ENCODE assay signal across 8 cellular contexts in genomic region chr7:44748948-44749731, GRCh38. TPM values are rescaled to one million over a fixed set of nuclear protein-coding genes. Genes with fewer than 3 reads are reported as not detected.
DNase-seq lines count a peak whose midpoint lies in the region; ATAC-seq and TF ChIP-seq lines count a peak whose summit lies in the region.

No MANE protein-coding gene starts in this region.

- peaks cover 18% of the 10 kb centered on the region in 2 donors for H3K36me3 Mint-ChIP-seq in activated naive CD4-positive, alpha-beta T cell treated with anti-CD3 and anti-CD28 coated beads, Interleukin-2, amount 50 U/mL, for 72 hours

- no peak for TF ChIP-seq EP300 in stomach (IDR thresholded peaks at IDR 0.05)

- no peak for TF ChIP-seq POLR2A in stomach (IDR thresholded peaks at IDR 0.05)

- peak overlapping the region; percentile 61 to 100 (median 97) for H3K27ac ChIP-seq in stomach

- intact Hi-C loops in stomach (cut with DNase I; ENCODE audit: low total_unique reads) = no loop called here

- TF ChIP-seq CTCF in kidney epithelial cell (IDR thresholded peaks at IDR 0.05; ENCODE audit: insufficient read depth, low read length, poor library complexity, severe bottlenecking) (no peak), stomach (IDR thresholded peaks at IDR 0.05) (no peak)

- no peaks in the 10 kb centered on the region for H3K9me3 ChIP-seq in stomach

- no peaks in the 10 kb centered on the region for H3K27me3 ChIP-seq in kidney epithelial cell (ENCODE audit: control insufficient read depth, insufficient read depth, low read length)
- no peaks in the 10 kb centered on the region for H3K27me3 ChIP-seq in stomach

- DNase-seq in ELF-1 (ENCODE audit: low read depth, low spot score) (peak; percentile 29), HK-2 (ENCODE audit: unreplicated experiment) (peak; percentile 35), kidney epithelial cell (ENCODE audit: low read depth) (no peak), stomach (no peak), GF-D8 (lab: John Stamatoyannopoulos, UW) (no peak), occipital lobe (lab: John Stamatoyannopoulos, UW) (no peak)
- no peak for DNase-seq in activated naive CD4-positive, alpha-beta T cell treated with anti-CD3 and anti-CD28 coated beads, Interleukin-2, amount 50 U/mL, for 72 hours (ENCODE audit: low spot score in 2 of 2)

- peaks cover 22 to 52% (median 35%) of the 10 kb centered on the region in 4 donors for H3K4me1 ChIP-seq in stomach

- H3K4me3 ChIP-seq in kidney epithelial cell (ENCODE audit: low read depth, low read length) (peak overlapping the region; percentile 74), stomach (peak overlapping the region; percentile 78 to 96 (median 90))

- peak; percentile 9 for ATAC-seq in GM19467 (IDR thresholded peaks at IDR 0.05; ENCODE audit: unreplicated experiment)
- ATAC-seq in activated naive CD4-positive, alpha-beta T cell treated with anti-CD3 and anti-CD28 coated beads, Interleukin-2, amount 50 U/mL, for 72 hours = peak in 1 of 2 donors; percentile 20

- no peaks in the 10 kb centered on the region for H3K9me3 Mint-ChIP-seq in activated naive CD4-positive, alpha-beta T cell treated with anti-CD3 and anti-CD28 coated beads, Interleukin-2, amount 50 U/mL, for 72 hours

- WGBS in stomach, 5 donors = 0 to 2% (median 1%) methylated on average over 4 to 60 of the region's 60 CpGs

- H3K36me3 ChIP-seq in kidney epithelial cell (ENCODE audit: control insufficient read depth, insufficient read depth, low read length) (no peaks in the 10 kb centered on the region), stomach (peaks cover 0 to 5% (median 0%) of the 10 kb centered on the region in 4 donors)

- peak overlapping the region; percentile 90 to 91 for H3K27ac Mint-ChIP-seq in activated naive CD4-positive, alpha-beta T cell treated with anti-CD3 and anti-CD28 coated beads, Interleukin-2, amount 50 U/mL, for 72 hours

RNA-seq across cellular contexts. Expression of gene ZMIZ2, which starts 0.5 kb away (rescaled TPM):
- total RNA-seq in activated naive CD4-positive, alpha-beta T cell treated with anti-CD3 and anti-CD28 coated beads, Interleukin-2, amount 50 U/mL, for 72 hours = 100 to 1,000 TPM; 124 to 176 TPM
- total RNA-seq in kidney epithelial cell = 53.0 and 67.3 TPM in 2 replicates
- total RNA-seq in stomach = 100 to 1,000 TPM in 1 of 5 donors, 10 to 100 TPM in 4; 14.5 to 108 (median 45.1) TPM
- polyA plus RNA-seq in stomach = 10 to 100 TPM; 18.0 to 32.3 (median 26.8) TPM
- 12.6 TPM for total RNA-seq in occipital lobe

RNA-seq across cellular contexts. Expression of gene PPIA, which starts 47.3 kb away (rescaled TPM):
- total RNA-seq in activated naive CD4-positive, alpha-beta T cell treated with anti-CD3 and anti-CD28 coated beads, Interleukin-2, amount 50 U/mL, for 72 hours = 1,000 to 10,000 TPM; 2,757 to 2,768 TPM
- total RNA-seq in kidney epithelial cell = 2,465 and 2,696 TPM in 2 replicates
- 1,000 to 10,000 TPM in 1 of 5 donors, 100 to 1,000 TPM in 4; 218 to 1,275 (median 564) TPM for total RNA-seq in stomach
- 1,000 to 10,000 TPM; 2,273 to 3,648 (median 2,820) TPM for polyA plus RNA-seq in stomach
- total RNA-seq in occipital lobe = 882 TPM

Comparison
In these comparisons a context has a peak if more than half of its experiments do, and no peak if none do; other contexts are left out.
1. DNase-seq: peak in ELF-1 (single experiment) and HK-2 (single experiment); none in activated naive CD4-positive, alpha-beta T cell treated with anti-CD3 and anti-CD28 coated beads, Interleukin-2, amount 50 U/mL, for 72 hours (0 of 2), kidney epithelial cell (single experiment), stomach (single experiment), GF-D8 (single experiment) and occipital lobe (single experiment).